ENCODE assay signal across 28 cellular contexts in the genomic region with DNA sequence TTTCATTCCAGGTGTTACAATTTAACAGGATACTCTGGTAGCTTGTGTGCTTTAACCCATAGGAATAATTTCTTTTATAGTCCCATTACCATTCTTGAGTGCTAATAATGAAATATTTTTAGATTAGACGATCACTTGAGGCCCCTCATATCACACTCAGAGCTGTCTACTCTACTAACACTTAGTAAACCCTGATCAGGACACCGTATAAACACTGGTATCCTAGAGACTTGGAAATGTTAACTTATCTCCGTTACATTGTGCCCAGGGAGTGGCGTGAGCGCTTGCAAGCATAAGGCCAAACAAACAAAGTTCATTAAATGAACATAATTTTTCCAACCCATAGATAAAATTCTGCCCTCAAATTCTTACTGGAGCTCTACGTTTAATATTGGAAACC.
"Had no signal": no experiment of that assay in that cellular context is flagged by ENCODE, and none has a peak within 500 bp of the region (broad histone marks: within the 10 kb centered on the region; RNA-seq: fewer than 3 reads in every experiment).

No MANE protein-coding gene starts in this region.

- H3K9me3 Mint-ChIP-seq: immature natural killer cell; naive thymus-derived CD8-positive, alpha-beta T cell; nephron; neural progenitor cell; stimulated activated naive CD8-positive, alpha-beta T cell treated with anti-CD3 and anti-CD28 coated beads, Interleukin-15, Interleukin-2, amounts not matched to agents 100 ng/mL and 50 ng/mL, for 24 hours had no signal

- H3K9me3 ChIP-seq: left lung, lower lobe of right lung, neutrophil, psoas muscle, suprapubic skin, thoracic aorta, tibial artery, upper lobe of right lung had no signal

- H3K36me3 ChIP-seq: left lung, lower lobe of right lung, neural progenitor cell, neutrophil, suprapubic skin had no signal

- H3K4me3 ChIP-seq: left lung, lower lobe of right lung, neural progenitor cell, psoas muscle, skin epidermis, suprapubic skin, thoracic aorta, tibial artery, upper lobe of right lung had no signal

- DNase-seq: hypothalamus; immature natural killer cell; kidney; left colon; left lung; lower lobe of right lung; mammary epithelial cell; mesenchymal stem cell; naive thymus-derived CD8-positive, alpha-beta T cell; occipital lobe; psoas muscle; stimulated activated CD4-positive, alpha-beta T cell treated with anti-CD3 and anti-CD28 coated beads, Interleukin-12 subunit alpha, Interleukin-12 subunit beta, amount 100 ng/mL, for 4 hours; stimulated activated CD4-positive, alpha-beta T cell treated with anti-CD3 and anti-CD28 coated beads, Interleukin-15, amount 100 ng/mL, for 24 hours; stimulated activated CD4-positive, alpha-beta T cell treated with anti-CD3 and anti-CD28 coated beads, Interleukin-2, amount 100 ng/mL, for 24 hours; stimulated activated CD4-positive, alpha-beta T cell treated with anti-CD3 and anti-CD28 coated beads, Interleukin-4, amount 100 ng/mL, for 1 hour; stimulated activated naive CD4-positive, alpha-beta T cell; tibial artery; trophoblast cell; upper lobe of right lung had no signal

- H3K27ac ChIP-seq: left lung, lower lobe of right lung, neural progenitor cell, neutrophil, parathyroid adenoma, psoas muscle, skin epidermis, suprapubic skin, thoracic aorta, tibial artery, upper lobe of right lung had no signal

- H3K27ac Mint-ChIP-seq: immature natural killer cell; naive thymus-derived CD8-positive, alpha-beta T cell; nephron; neural progenitor cell; stimulated activated naive CD8-positive, alpha-beta T cell treated with anti-CD3 and anti-CD28 coated beads, Interleukin-15, Interleukin-2, amounts not matched to agents 100 ng/mL and 50 ng/mL, for 24 hours had no signal

- H3K27me3 ChIP-seq: left lung, neural progenitor cell, neutrophil, suprapubic skin, tibial artery, upper lobe of right lung had no signal

- ATAC-seq: left colon; left lung; lower lobe of right lung; naive thymus-derived CD8-positive, alpha-beta T cell; psoas muscle; sciatic nerve; upper lobe of right lung had no signal

- H3K4me1 ChIP-seq: left lung, lower lobe of right lung, parathyroid adenoma, psoas muscle, suprapubic skin, tibial artery, upper lobe of right lung had no signal
